Comparison of ENCODE assay signal across 24 cellular contexts in the genomic region with DNA sequence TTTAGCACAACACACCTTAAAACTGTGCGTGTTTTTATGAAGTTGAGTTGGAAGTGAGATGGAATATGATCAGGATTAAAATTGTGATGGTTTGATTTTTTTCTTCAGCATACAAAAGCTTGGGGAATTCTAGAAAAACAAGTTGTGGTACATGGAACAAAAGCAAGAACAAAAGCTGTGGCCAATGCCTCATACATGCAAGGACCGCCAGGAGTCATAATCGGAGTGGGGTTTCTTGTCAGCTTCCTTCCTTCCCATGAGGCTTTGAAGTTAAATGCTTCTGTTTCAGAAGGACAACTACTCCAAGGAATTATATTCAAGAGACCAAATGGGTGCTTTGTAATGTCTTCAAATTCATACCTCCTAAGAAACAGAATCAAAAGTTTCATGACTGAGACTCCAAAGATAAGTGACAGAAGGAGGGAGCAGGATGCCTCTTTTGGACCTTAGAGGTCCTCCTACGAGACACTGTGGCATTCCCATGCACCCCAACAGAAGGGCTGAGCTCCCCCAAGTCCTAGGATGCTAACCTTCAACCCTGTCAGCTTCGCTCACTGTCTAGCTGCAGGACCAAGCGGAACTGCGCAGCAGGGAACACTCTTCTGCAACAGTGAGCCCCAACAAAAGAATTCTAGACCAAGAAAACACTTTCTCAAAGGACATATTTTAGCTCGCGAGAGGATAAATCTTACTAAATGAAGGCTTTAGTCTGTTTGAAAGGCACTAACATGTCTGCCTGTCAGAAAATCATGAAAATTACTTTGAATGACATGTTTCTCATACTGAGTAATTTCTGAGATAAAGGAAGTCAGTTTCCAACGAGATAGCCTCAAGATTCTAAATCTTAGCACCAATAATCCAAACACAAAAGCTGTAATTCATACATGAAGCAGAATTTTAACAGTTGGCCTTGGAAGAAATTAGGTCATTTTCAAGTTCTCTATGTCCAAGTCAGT.
DNase-seq lines count a peak whose midpoint lies in the region; ATAC-seq, FAIRE-seq and TF ChIP-seq lines count a peak whose summit lies in the region.
"Had no signal": no experiment of that assay in that cellular context is flagged by ENCODE, and none has a peak within 500 bp of the region (broad histone marks: within the 10 kb centered on the region; RNA-seq: fewer than 3 reads in every experiment).

No MANE protein-coding gene starts in this region.

- H2AK5ac ChIP-seq in H1 (ENCODE audit: low read depth, low read length) = 0 out of 2 replicates have a peak overlapping the region, but pooled peaks have one; percentile 65

- no peak overlapping the region for H3K14ac ChIP-seq in H1 (ENCODE audit: insufficient read length)

- H3F3A ChIP-seq in GM23338 (replicated peaks; ENCODE audit: low read depth) = no peaks in the 10 kb centered on the region
- no peaks in the 10 kb centered on the region for H3F3A ChIP-seq in neural progenitor cell (ENCODE audit: low read depth)

- H3K23me2 ChIP-seq in H1 (ENCODE audit: low read depth, low read length) = no peaks in the 10 kb centered on the region

- H3K9me3 ChIP-seq in H1 (ENCODE audit: insufficient read depth in 2 of 2, low read depth in 1 of 2, low read length in 1 of 2) = no peaks in the 10 kb centered on the region
- H3K9me3 ChIP-seq in neural progenitor cell (ENCODE audit: low read depth) = no peaks in the 10 kb centered on the region
- no peaks in the 10 kb centered on the region for H3K9me3 ChIP-seq in naive thymus-derived CD4-positive, alpha-beta T cell (ENCODE audit: control insufficient read depth in 2 of 3, low read length in 3 of 3)
- H3K9me3 ChIP-seq: BLaER1 treated with 17β-estradiol and CSF1 and Interleukin-3, amounts not matched to agents 10 nM and 100 nM had no signal

- H3K9me3 Mint-ChIP-seq in GM23338 (no peaks in the 10 kb centered on the region), neural progenitor cell (no peaks in the 10 kb centered on the region)
- no peaks in the 10 kb centered on the region for H3K9me3 Mint-ChIP-seq in naive thymus-derived CD4-positive, alpha-beta T cell
- H3K9me3 Mint-ChIP-seq: CD4-positive, alpha-beta memory T cell had no signal

- H3K27ac Mint-ChIP-seq in GM23338 = peak overlapping the region; percentile 38; the same call in 1 of the 2 replicates
- H3K27ac Mint-ChIP-seq in neural progenitor cell = peak overlapping the region; percentile 74
- H3K27ac Mint-ChIP-seq in naive thymus-derived CD4-positive, alpha-beta T cell = no peak overlapping the region
- H3K27ac Mint-ChIP-seq: CD4-positive, alpha-beta memory T cell had no signal

- no peak overlapping the region for H2BK12ac ChIP-seq in H1 (ENCODE audit: low read depth, low read length)

- in situ Hi-C loops in astrocyte of the spinal cord (cut with HindIII; ENCODE audit: low sequenced_read_pairs) = no loop called here

- H3K79me2 ChIP-seq in GM23338 (replicated peaks; ENCODE audit: insufficient read depth) = peaks cover 43% of the 10 kb centered on the region
- H3K79me2 ChIP-seq in H1 (ENCODE audit: control insufficient read depth in 1 of 2, insufficient read depth in 2 of 2, low read length in 2 of 2) = no peaks in the 10 kb centered on the region
- peaks cover 5% of the 10 kb centered on the region for H3K79me2 ChIP-seq in neural progenitor cell (ENCODE audit: low read depth)

- no peak for ATAC-seq in GM23338
- no peak for ATAC-seq in naive thymus-derived CD4-positive, alpha-beta T cell

- no peak overlapping the region for H4K5ac ChIP-seq in H1 (ENCODE audit: insufficient read length, low read depth, low read length)

- H3K4me3 ChIP-seq in GM23338 = no peak overlapping the region
- H3K4me3 ChIP-seq in astrocyte of the spinal cord (ENCODE audit: low read depth, low read length) = no peak overlapping the region
- H3K4me3 ChIP-seq in H1 (ENCODE audit: extremely low read depth in 1 of 4, insufficient read depth in 2 of 4, low read depth in 3 of 4, low read length in 4 of 4) = no peak overlapping the region
- H3K4me3 ChIP-seq in neural progenitor cell = no peak overlapping the region
- no peak overlapping the region for H3K4me3 ChIP-seq in naive thymus-derived CD4-positive, alpha-beta T cell (ENCODE audit: low read length)
- H3K4me3 ChIP-seq: BLaER1 treated with 17β-estradiol and CSF1 and Interleukin-3, amounts not matched to agents 10 nM and 100 nM; PC-9; SK-N-MC had no signal

- H2BK15ac ChIP-seq in H1 (ENCODE audit: low read length) = no peak overlapping the region

- no peaks in the 10 kb centered on the region for H3K9me2 ChIP-seq in GM23338 (ENCODE audit: insufficient read depth)

- WGBS in H1 (ENCODE audit: extremely low coverage in 1 of 2, insufficient coverage in 1 of 2, insufficient read length in 1 of 2, insufficient replicate concordance in 2 of 2, low coverage in 1 of 2, low lambda C conversion rate in 2 of 2, missing lambda C conversion rate in 1 of 2), 2 experiments = 88 to 100% methylated on average over 1 to 10 of the region's 10 CpGs

- H2BK120ac ChIP-seq in H1 (replicated peaks; ENCODE audit: low read depth, low read length) = no peak overlapping the region

- H3K4ac ChIP-seq in H1 (replicated peaks; ENCODE audit: insufficient read length, low read depth, low read length) = peak overlapping the region; percentile 53

- H3K4me1 ChIP-seq in GM23338 (ENCODE audit: insufficient read depth) (peaks cover 5% of the 10 kb centered on the region; the same call in 1 of the 2 replicates), H1 (replicated peaks in 1 of 4; ENCODE audit: control insufficient read depth in 3 of 4, insufficient read depth in 4 of 4, low read length in 3 of 4) (peaks cover 0 to 3% (median 0%) of the 10 kb centered on the region in 4 experiments; a peak in 3 of 7 replicates), neural progenitor cell (peaks cover 6% of the 10 kb centered on the region)
- no peaks in the 10 kb centered on the region for H3K4me1 ChIP-seq in naive thymus-derived CD4-positive, alpha-beta T cell (ENCODE audit: control insufficient read depth in 2 of 2, insufficient read depth in 2 of 2, low read length in 2 of 2)
- H3K4me1 ChIP-seq: BLaER1 treated with 17β-estradiol and CSF1 and Interleukin-3, amounts not matched to agents 10 nM and 100 nM had no signal

- CTCF ChIA-PET in H1 (lab: Charles Lee; ENCODE audit: partially characterized antibody) = interaction anchor here (0.6 to 8.3 kb wide), 4 partner anchors 9 to 131 kb away, joined by 3 to 47 read pairs (median 3); no protein-coding TSS in a partner anchor
- CTCF ChIA-PET in naive thymus-derived CD4-positive, alpha-beta T cell (lab: Charles Lee) = no interaction called here

- POLR2A ChIA-PET in H1 (lab: Charles Lee; ENCODE audit: partially characterized antibody) = interaction anchor here (1.3 kb wide), 1 partner anchor 14 kb away, joined by 3 read pairs; no protein-coding TSS in a partner anchor
- POLR2A ChIA-PET in naive thymus-derived CD4-positive, alpha-beta T cell (lab: Charles Lee) = interaction anchor here (0.7 kb wide), 1 partner anchor 239 kb away, joined by 3 read pairs; no protein-coding TSS in a partner anchor

- H3K27ac ChIP-seq in GM23338 (ENCODE audit: low read depth) (no peak overlapping the region), H1 (ENCODE audit: low read depth, low read length) (no peak overlapping the region), neural progenitor cell (no peak overlapping the region)
- no peak overlapping the region for H3K27ac ChIP-seq in naive thymus-derived CD4-positive, alpha-beta T cell (ENCODE audit: low read depth, low read length)
- H3K27ac ChIP-seq: 22Rv1; BLaER1 treated with 17β-estradiol and CSF1 and Interleukin-3, amounts not matched to agents 10 nM and 100 nM; PC-9; RWPE1; SK-N-MC had no signal

- no peak overlapping the region for H3K23ac ChIP-seq in H1 (ENCODE audit: insufficient read length)

- no peak overlapping the region for H3K4me3 Mint-ChIP-seq in GM23338
- H3K4me3 Mint-ChIP-seq in neural progenitor cell = no peak overlapping the region
- no peak overlapping the region for H3K4me3 Mint-ChIP-seq in naive thymus-derived CD4-positive, alpha-beta T cell
- H3K4me3 Mint-ChIP-seq: CD4-positive, alpha-beta memory T cell had no signal

- H4K20me1 ChIP-seq in GM23338 (replicated peaks; ENCODE audit: insufficient read depth) (no peaks in the 10 kb centered on the region), H1 (replicated peaks in 1 of 2; ENCODE audit: control insufficient read depth in 1 of 2, insufficient read depth in 2 of 2, low read length in 2 of 2) (no peaks in the 10 kb centered on the region), neural progenitor cell (ENCODE audit: low read depth) (no peaks in the 10 kb centered on the region)
- H4K20me1 ChIP-seq: BLaER1 treated with 17β-estradiol and CSF1 and Interleukin-3, amounts not matched to agents 10 nM and 100 nM had no signal

- H3K9ac ChIP-seq in H1 (replicated peaks in 1 of 4; ENCODE audit: extremely low read depth in 1 of 4, low read depth in 3 of 4, low read length in 3 of 4) = no peak overlapping the region
- H3K9ac ChIP-seq in neural progenitor cell = no peak overlapping the region
- H3K9ac ChIP-seq: BLaER1 treated with 17β-estradiol and CSF1 and Interleukin-3, amounts not matched to agents 10 nM and 100 nM had no signal

- no peak overlapping the region for H2BK5ac ChIP-seq in H1 (ENCODE audit: low read depth, low read length)

- H3K36me3 ChIP-seq in GM23338 (ENCODE audit: insufficient read depth) (no peaks in the 10 kb centered on the region), H1 (ENCODE audit: control insufficient read depth in 2 of 4, insufficient read depth in 4 of 4, low read length in 3 of 4) (no peaks in the 10 kb centered on the region), neural progenitor cell (no peaks in the 10 kb centered on the region)
- H3K36me3 ChIP-seq in naive thymus-derived CD4-positive, alpha-beta T cell (ENCODE audit: control insufficient read depth in 2 of 3, insufficient read depth in 3 of 3, low read length in 3 of 3) = no peaks in the 10 kb centered on the region
- H3K36me3 ChIP-seq: BLaER1 treated with 17β-estradiol and CSF1 and Interleukin-3, amounts not matched to agents 10 nM and 100 nM had no signal

- no peak for DNase-seq in GM23338 (ENCODE audit: low spot score)
- peak; percentile 51 for DNase-seq in astrocyte of the spinal cord (ENCODE audit: low read depth, low spot score)
- DNase-seq in H1 (ENCODE audit: low read depth in 1 of 2, low spot score in 2 of 2) = no peak
- DNase-seq in neural progenitor cell (ENCODE audit: low spot score) = peak; percentile 18
- no peak for DNase-seq in DMS 273 treated with DMSO at 0.1 percent for 48 hours (lab: John Stamatoyannopoulos, UW)
- DNase-seq in RCC 7860 (ENCODE audit: low spot score) = no peak
- no peak for DNase-seq in naive thymus-derived CD4-positive, alpha-beta T cell
- DNase-seq in stimulated activated CD4-positive, alpha-beta T cell treated with anti-CD3 and anti-CD28 coated beads, Interleukin-2, amount 100 ng/mL, for 48 hours = no peak
- DNase-seq: ACHN; CD4-positive, alpha-beta memory T cell; DMS153; Karpas-422; MV-4-11; NCI-H1417; NCI-H1694 treated with DMSO at 0.1 percent for 48 hours; NCI-H510A; NCI-H748 treated with DMSO at 0.1 percent for 48 hours; PC-9; SHP77 treated with DMSO at 0.1 percent for 48 hours had no signal

- TF ChIP-seq CTCF in GM23338 (conservative IDR thresholded peaks at IDR 0.05; ENCODE audit: low read depth in 2 of 2) (no peak), astrocyte of the spinal cord (IDR thresholded peaks at IDR 0.05; ENCODE audit: low read depth, low read length) (peak; percentile 8), H1 (IDR thresholded peaks at IDR 0.05; ENCODE audit: control extremely low read depth in 1 of 3, insufficient read depth in 1 of 3, low read depth in 1 of 3, low read length in 3 of 3) (no peak), neural progenitor cell (IDR thresholded peaks at IDR 0.05) (no peak)

- H3K27me3 ChIP-seq in GM23338 (ENCODE audit: insufficient read depth) = no peaks in the 10 kb centered on the region
- no peaks in the 10 kb centered on the region for H3K27me3 ChIP-seq in H1 (replicated peaks in 1 of 4; ENCODE audit: control insufficient read depth in 3 of 4, extremely low read depth in 1 of 4, insufficient read depth in 3 of 4, low read length in 3 of 4)
- no peaks in the 10 kb centered on the region for H3K27me3 ChIP-seq in neural progenitor cell
- no peaks in the 10 kb centered on the region for H3K27me3 ChIP-seq in naive thymus-derived CD4-positive, alpha-beta T cell (ENCODE audit: control insufficient read depth in 2 of 2, insufficient read depth in 2 of 2, low read length in 2 of 2)
- H3K27me3 ChIP-seq: BLaER1 treated with 17β-estradiol and CSF1 and Interleukin-3, amounts not matched to agents 10 nM and 100 nM had no signal

- no peak for TF ChIP-seq POLR2A in H1 (IDR thresholded peaks at IDR 0.05; ENCODE audit: control extremely low read depth in 1 of 2, low read depth in 2 of 2, low read length in 2 of 2)

- TF ChIP-seq RAD21 in H1 (IDR thresholded peaks at IDR 0.05 in 1 of 2, conservative IDR thresholded peaks at IDR 0.05 in 1 of 2; ENCODE audit: low read depth in 2 of 2, low read length in 2 of 2) = no peak

- TF ChIP-seq EP300 in H1 (IDR thresholded peaks at IDR 0.05; ENCODE audit: borderline replicate concordance in 1 of 2, low read depth in 2 of 2, low read length in 2 of 2) = no peak

- H3K27me3 Mint-ChIP-seq in GM23338 (ENCODE audit: insufficient read depth, low read depth, poor library complexity) (peaks cover 10% of the 10 kb centered on the region), neural progenitor cell (ENCODE audit: insufficient read depth, low read depth) (no peaks in the 10 kb centered on the region)
- peaks cover 14 to 47% (median 29%) of the 10 kb centered on the region in 5 donors for H3K27me3 Mint-ChIP-seq in naive thymus-derived CD4-positive, alpha-beta T cell

- no peak overlapping the region for H2BK20ac ChIP-seq in H1 (ENCODE audit: low read length)

- H3K4me1 Mint-ChIP-seq in GM23338 (peaks cover 17% of the 10 kb centered on the region), neural progenitor cell (peaks cover 28% of the 10 kb centered on the region)
- H3K4me1 Mint-ChIP-seq in naive thymus-derived CD4-positive, alpha-beta T cell = no peaks in the 10 kb centered on the region
- H3K4me1 Mint-ChIP-seq: CD4-positive, alpha-beta memory T cell had no signal

- no peak overlapping the region for H3K18ac ChIP-seq in H1 (ENCODE audit: extremely low read depth, low read length)

- no peak overlapping the region for H4K91ac ChIP-seq in H1 (replicated peaks; ENCODE audit: insufficient read length, low read length)

- no peak overlapping the region for H3K4me2 ChIP-seq in GM23338
- H3K4me2 ChIP-seq in H1 (ENCODE audit: insufficient read depth in 1 of 2, low read depth in 2 of 2, low read length in 2 of 2) = no peak overlapping the region
- no peak overlapping the region for H3K4me2 ChIP-seq in neural progenitor cell
- H3K4me2 ChIP-seq: BLaER1 treated with 17β-estradiol and CSF1 and Interleukin-3, amounts not matched to agents 10 nM and 100 nM; PC-9 had no signal

- intact Hi-C loops in naive thymus-derived CD4-positive, alpha-beta T cell (cut with micrococcal nuclease) = no loop called here

- no peak overlapping the region for H3K56ac ChIP-seq in H1 (replicated peaks; ENCODE audit: insufficient read length, low read depth, low read length)

- H3K79me1 ChIP-seq in H1 (ENCODE audit: low read depth, low read length) = no peaks in the 10 kb centered on the region

- FAIRE-seq in H1 (lab: Jason Lieb, UNC) = no peak
- no peak for FAIRE-seq in RCC 7860 (lab: Jason Lieb, UNC)
- FAIRE-seq: GM12892 had no signal

- H4K8ac ChIP-seq in H1 (ENCODE audit: extremely low read depth, insufficient read depth, low read length) = no peak overlapping the region

- H3K36me3 Mint-ChIP-seq in GM23338 (ENCODE audit: low read depth) (no peaks in the 10 kb centered on the region), neural progenitor cell (no peaks in the 10 kb centered on the region)
- H3K36me3 Mint-ChIP-seq in naive thymus-derived CD4-positive, alpha-beta T cell = no peaks in the 10 kb centered on the region
- H3K36me3 Mint-ChIP-seq: CD4-positive, alpha-beta memory T cell had no signal

- no peak overlapping the region for H2AFZ ChIP-seq in GM23338
- H2AFZ ChIP-seq in H1 (ENCODE audit: low read length) = no peak overlapping the region
- no peak overlapping the region for H2AFZ ChIP-seq in neural progenitor cell (replicated peaks)
- H2AFZ ChIP-seq: PC-9 had no signal

Comparison
In these comparisons a context has a peak if more than half of its experiments do, and no peak if none do; other contexts are left out.
1. DNase-seq: peak in astrocyte of the spinal cord (single experiment) and neural progenitor cell (single experiment); none in GM23338 (single experiment), H1 (0 of 2), DMS 273 treated with DMSO at 0.1 percent for 48 hours (single experiment), RCC 7860 (single experiment), naive thymus-derived CD4-positive, alpha-beta T cell (0 of 9) and stimulated activated CD4-positive, alpha-beta T cell treated with anti-CD3 and anti-CD28 coated beads, Interleukin-2, amount 100 ng/mL, for 48 hours (0 of 2).
2. H3K27ac Mint-ChIP-seq: peak in GM23338 (single experiment) and neural progenitor cell (single experiment); none in naive thymus-derived CD4-positive, alpha-beta T cell (0 of 9).